Comparison of ENCODE assay signal across 9 cellular contexts in the genomic region with DNA sequence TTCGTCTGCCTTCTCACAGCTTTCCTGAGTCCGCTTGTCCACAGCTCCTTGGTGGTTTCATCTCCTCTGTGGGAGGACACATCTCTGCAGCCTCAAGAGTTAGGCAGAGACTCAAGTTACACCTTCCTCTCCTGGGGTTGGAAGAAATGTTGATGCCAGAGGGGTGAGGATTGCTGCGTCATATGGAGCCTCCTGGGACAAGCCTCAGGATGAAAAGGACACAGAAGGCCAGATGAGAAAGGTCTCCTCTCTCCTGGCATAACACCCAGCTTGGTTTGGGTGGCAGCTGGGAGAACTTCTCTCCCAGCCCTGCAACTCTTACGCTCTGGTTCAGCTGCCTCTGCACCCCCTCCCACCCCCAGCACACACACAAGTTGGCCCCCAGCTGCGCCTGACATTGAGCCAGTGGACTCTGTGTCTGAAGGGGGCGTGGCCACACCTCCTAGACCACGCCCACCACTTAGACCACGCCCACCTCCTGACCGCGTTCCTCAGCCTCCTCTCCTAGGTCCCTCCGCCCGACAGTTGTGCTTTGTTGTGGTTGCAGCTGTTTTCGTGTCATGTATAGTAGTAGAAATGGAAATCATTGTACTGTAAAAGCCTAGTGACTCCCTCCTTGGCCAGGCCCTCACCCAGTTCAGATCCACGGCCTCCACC. TPM values are rescaled to one million over a fixed set of nuclear protein-coding genes. Genes with fewer than 3 reads are reported as not detected.
DNase-seq lines count a peak whose midpoint lies in the region; ATAC-seq and TF ChIP-seq lines count a peak whose summit lies in the region.
"Had no signal": no experiment of that assay in that cellular context is flagged by ENCODE, and none has a peak within 500 bp of the region (broad histone marks: within the 10 kb centered on the region; RNA-seq: fewer than 3 reads in every experiment).

No MANE protein-coding gene starts in this region.

- peaks cover 24% of the 10 kb centered on the region; the same call in 1 of the 2 replicates for H4K20me1 ChIP-seq in DND-41 (ENCODE audit: insufficient read depth, low read length)

- DNase-seq in DND-41 (peak; percentile 93), NCI-H460 (ENCODE audit: extremely low read depth, low read depth) (peak; percentile 22), islet precursor cell (peak; percentile 76), mucosa of gallbladder (ENCODE audit: low spot score) (no peak), tibial artery (no peak)
- DNase-seq in activated CD8-positive, alpha-beta memory T cell treated with anti-CD3 and anti-CD28 coated beads, Interleukin-2, amount 50 U/mL, for 48 hours: peak; percentile 92
- peak; percentile 57 to 76 for DNase-seq in stimulated activated CD8-positive, alpha-beta memory T cell treated with anti-CD3 and anti-CD28 coated beads, Interleukin-7, amount 100 ng/mL, for 48 hours (ENCODE audit: extremely low read depth in 1 of 2, low read depth in 1 of 2)

- H3K27ac ChIP-seq in DND-41 (ENCODE audit: low read length) (no peak overlapping the region), tibial artery (no peak overlapping the region)
- H3K27ac ChIP-seq: thyroid gland had no signal

- H3K4me2 ChIP-seq in DND-41 (ENCODE audit: insufficient read depth, low read length): peak overlapping the region; percentile 49

- no peaks in the 10 kb centered on the region for H3K79me2 ChIP-seq in DND-41 (ENCODE audit: insufficient read depth, low read length)

- peak; percentile 99 for ATAC-seq in DND-41 (ENCODE audit: insufficient read depth, low read depth)
- no peak for ATAC-seq in HG02840 (IDR thresholded peaks at IDR 0.05; ENCODE audit: low FRiP score, unreplicated experiment)

- H3K36me3 ChIP-seq in DND-41 (ENCODE audit: insufficient read depth, low read length) (no peaks in the 10 kb centered on the region), tibial artery (peaks cover 0 to 6% (median 0%) of the 10 kb centered on the region in 3 donors)
- H3K36me3 ChIP-seq: thyroid gland had no signal

- peaks cover 10% of the 10 kb centered on the region for H3K4me1 ChIP-seq in DND-41 (ENCODE audit: insufficient read depth, low read length)
- H3K4me1 ChIP-seq in tibial artery: peaks cover 0 to 8% (median 2%) of the 10 kb centered on the region in 4 donors

- TF ChIP-seq CTCF in DND-41 (IDR thresholded peaks at IDR 0.05; ENCODE audit: borderline replicate concordance, extremely low read depth, low read length, poor library complexity, severe bottlenecking) (no peak), tibial artery (IDR thresholded peaks at IDR 0.05) (no peak)

- intact Hi-C loops in tibial artery (cut with DNase I; ENCODE audit: low total_unique reads): no loop called here

- no peak overlapping the region for H3K9ac ChIP-seq in DND-41 (ENCODE audit: low read depth, low read length)

- no peak overlapping the region for H2AFZ ChIP-seq in DND-41 (ENCODE audit: low read depth, low read length)

- H3K9me3 ChIP-seq in DND-41 (ENCODE audit: insufficient read depth, low read length, severe bottlenecking) (no peaks in the 10 kb centered on the region), tibial artery (no peaks in the 10 kb centered on the region)
- H3K9me3 ChIP-seq: thyroid gland had no signal

- H3K27me3 ChIP-seq in DND-41 (ENCODE audit: insufficient read depth, low read length, poor library complexity) (peaks cover 4% of the 10 kb centered on the region), tibial artery (peaks cover 0 to 4% of the 10 kb centered on the region in 2 donors)
- H3K27me3 ChIP-seq: thyroid gland had no signal

- no peak overlapping the region for H3K4me3 ChIP-seq in DND-41 (ENCODE audit: low read depth in 1 of 2, low read length in 2 of 2)
- no peak overlapping the region for H3K4me3 ChIP-seq in tibial artery
- H3K4me3 ChIP-seq: thyroid gland had no signal

RNA-seq across cellular contexts. Expression of gene RASD2, which starts 11.7 kb away (rescaled TPM):
- 0.02 TPM in 1 of 2 replicates, not detected in the other for total RNA-seq in NCI-H460 (2014; rRNA removed; shearing (Covaris generic))
- not detected in 2 replicates for polyA plus RNA-seq in NCI-H460 (2014; cell fraction: nucleus; rRNA removed)
- 4.4 TPM for total RNA-seq in mucosa of gallbladder

Comparison
In these comparisons a context has a peak if more than half of its experiments do, and no peak if none do; other contexts are left out.
1. DNase-seq: peak in DND-41 (single experiment), NCI-H460 (single experiment), activated CD8-positive, alpha-beta memory T cell treated with anti-CD3 and anti-CD28 coated beads, Interleukin-2, amount 50 U/mL, for 48 hours (single experiment), islet precursor cell (single experiment) and stimulated activated CD8-positive, alpha-beta memory T cell treated with anti-CD3 and anti-CD28 coated beads, Interleukin-7, amount 100 ng/mL, for 48 hours (2 of 2); none in mucosa of gallbladder (single experiment) and tibial artery (0 of 2).